22 cellular contexts compared by ENCODE assay signal in genomic region chr2:68086166-68086565, GRCh38. TPM values are rescaled to one million over a fixed set of nuclear protein-coding genes. Genes with fewer than 3 reads are reported as not detected.
DNase-seq lines count a peak whose midpoint lies in the region; ATAC-seq, FAIRE-seq and TF ChIP-seq lines count a peak whose summit lies in the region.
"Had no signal": no experiment of that assay in that cellular context is flagged by ENCODE, and none has a peak within 500 bp of the region (broad histone marks: within the 10 kb centered on the region; RNA-seq: fewer than 3 reads in every experiment).

No MANE protein-coding gene starts in this region.

- H3K27me3 ChIP-seq in GM12878 (replicated peaks in 1 of 2; ENCODE audit: control insufficient read depth in 2 of 2, insufficient read depth in 2 of 2, low read length in 1 of 2) (no peaks in the 10 kb centered on the region), GM23248 (replicated peaks; ENCODE audit: insufficient read depth) (0 out of 2 replicates have a peak, but pooled peaks cover 6% of the 10 kb centered on the region), small intestine (ENCODE audit: control insufficient read depth in 2 of 2, insufficient read depth in 2 of 2, low read length in 2 of 2) (no peaks in the 10 kb centered on the region)
- H3K27me3 ChIP-seq: Peyer's patch, SJSA1 had no signal

- no peak overlapping the region for H3K4me3 ChIP-seq in GM12878
- H3K4me3 ChIP-seq in GM23248, result no peak overlapping the region
- no peak overlapping the region for H3K4me3 ChIP-seq in small intestine (ENCODE audit: low read depth in 1 of 2, low read length in 2 of 2)
- H3K4me3 ChIP-seq: K562, Peyer's patch, SJSA1 had no signal

- H3K79me2 ChIP-seq in GM12878 (ENCODE audit: control insufficient read depth, insufficient read depth, low read length) (no peaks in the 10 kb centered on the region), GM23248 (ENCODE audit: insufficient read depth) (no peaks in the 10 kb centered on the region)

- TF ChIP-seq POLR2A in GM12891 (IDR thresholded peaks at IDR 0.05; ENCODE audit: low read depth, low read length) (no peak), GM12878 (IDR thresholded peaks at IDR 0.05; ENCODE audit: low read depth, low read length) (no peak)

- intact Hi-C loops in GM12878 (cut with micrococcal nuclease; ENCODE audit: unreplicated experiment), result no loop called here

- no TSS peak for BruUV-seq in GM12878 (replicated peaks; lab: Mats Ljungman, UMichigan)

- WGBS in GM12878 (ENCODE audit: insufficient coverage, insufficient replicate concordance, low lambda C conversion rate, missing lambda C conversion rate), result 44% methylated on average over 4 of the region's 4 CpGs
- WGBS in GM23248 (ENCODE audit: low coverage in 1 of 2, low lambda C conversion rate in 2 of 2, missing lambda C conversion rate in 2 of 2), 2 experiments, result 52 to 65% methylated on average over 4 of the region's 4 CpGs
- WGBS in small intestine, 3 donors, result 76 to 80% (median 77%) methylated on average over 4 of the region's 4 CpGs

- DNase-seq in GM12891 (ENCODE audit: insufficient read length, low spot score) (no peak), GM12878 (ENCODE audit: low read depth, low spot score) (no peak), frontal cortex (ENCODE audit: low spot score in 2 of 2) (no peak), GM23248 (no peak), small intestine (no peak)
- no peak for DNase-seq in activated CD4-positive, CD25-positive, alpha-beta regulatory T cell treated with anti-CD3 and anti-CD28 coated beads, Interleukin-2, amount 50 U/mL, for 72 hours
- DNase-seq: Calu3; CD8-positive, alpha-beta memory T cell; DMS153; NCI-H1092; NCI-H1436; NCI-H187 treated with DMSO at 0.1 percent for 48 hours; Peyer's patch had no signal

- SMC1A ChIA-PET in GM12878 (lab: Charles Lee; ENCODE audit: uncharacterized antibody, unreplicated experiment), result interaction anchor here (1.3 kb wide), 1 partner anchor 16 kb away, joined by 3 read pairs; no protein-coding TSS in a partner anchor

- H3K27ac ChIP-seq in GM12878 (ENCODE audit: control insufficient read depth, insufficient read depth) (no peak overlapping the region), GM23248 (no peak overlapping the region), small intestine (ENCODE audit: low read depth in 1 of 2, low read length in 1 of 2) (no peak overlapping the region)
- H3K27ac ChIP-seq: C4-2B, Peyer's patch, SJSA1 had no signal

- peak; percentile 92 for FAIRE-seq in GM12891 (lab: Jason Lieb, UNC)
- FAIRE-seq in GM12878 (lab: Jason Lieb, UNC), result no peak
- no peak for FAIRE-seq in frontal cortex (lab: Jason Lieb, UNC)
- no peak for FAIRE-seq in small intestine (lab: Jason Lieb, UNC)
- FAIRE-seq: A204.1, H54, HepG2, K562 had no signal

- ATAC-seq in GM21529 (IDR thresholded peaks at IDR 0.05; ENCODE audit: unreplicated experiment) (peak; percentile 54), HG02852 (IDR thresholded peaks at IDR 0.05; ENCODE audit: unreplicated experiment) (peak; percentile 61), GM12878 (no peak)
- ATAC-seq: HepG2, K562, Right ventricle myocardium inferior had no signal

- no peak overlapping the region for H3K9ac ChIP-seq in GM12878 (ENCODE audit: control insufficient read depth, insufficient read depth, low read length)
- no peak overlapping the region for H3K9ac ChIP-seq in GM23248

- in situ Hi-C loops in GM12878 (cut with MboI), result no loop called here
- in situ Hi-C loops in GM23248 (cut with MboI), result no loop called here

- POLR2A ChIA-PET in GM12878 (lab: Charles Lee), result no interaction called here

- H3K4me2 ChIP-seq in GM12878 (ENCODE audit: control insufficient read depth, insufficient read depth), result no peak overlapping the region
- no peak overlapping the region for H3K4me2 ChIP-seq in GM23248 (ENCODE audit: unreplicated experiment)

- H3K9me3 ChIP-seq in GM12878 (replicated peaks; ENCODE audit: control insufficient read depth, insufficient read depth, low read length) (no peaks in the 10 kb centered on the region), GM23248 (ENCODE audit: low read depth) (no peaks in the 10 kb centered on the region), small intestine (ENCODE audit: control insufficient read depth, low read depth) (no peaks in the 10 kb centered on the region)
- H3K9me3 ChIP-seq: Peyer's patch, SJSA1 had no signal

- H3F3A ChIP-seq in GM23248 (ENCODE audit: insufficient read depth), result no peaks in the 10 kb centered on the region

- H2AFZ ChIP-seq in GM12878 (ENCODE audit: control insufficient read depth, low read depth, low read length), result no peak overlapping the region
- no peak overlapping the region for H2AFZ ChIP-seq in GM23248

- RAD21 ChIA-PET in GM12878 (lab: Charles Lee; ENCODE audit: unreplicated experiment), result no interaction called here

- H3K36me3 ChIP-seq in GM12878 (ENCODE audit: control insufficient read depth in 2 of 2, insufficient read depth in 2 of 2, low read length in 1 of 2) (no peaks in the 10 kb centered on the region), GM23248 (ENCODE audit: low read depth) (no peaks in the 10 kb centered on the region), small intestine (ENCODE audit: control insufficient read depth in 2 of 2, insufficient read depth in 2 of 2, low read length in 2 of 2) (no peaks in the 10 kb centered on the region)
- H3K36me3 ChIP-seq: Peyer's patch, SJSA1 had no signal

- peaks cover 14% of the 10 kb centered on the region for H3K4me1 ChIP-seq in GM12878 (ENCODE audit: control insufficient read depth, insufficient read depth, low read length)
- H3K4me1 ChIP-seq in GM23248 (ENCODE audit: insufficient read depth), result no peaks in the 10 kb centered on the region
- H3K4me1 ChIP-seq in small intestine (ENCODE audit: control insufficient read depth in 2 of 2, insufficient read depth in 1 of 2, low read depth in 1 of 2, low read length in 1 of 2), result no peaks in the 10 kb centered on the region
- H3K4me1 ChIP-seq: Peyer's patch, SJSA1 had no signal

- CTCF ChIA-PET in GM12878 (lab: Yijun Ruan, JAX), result interaction anchor here (2.3 kb wide), 1 partner anchor 24 kb away, joined by 7 read pairs; no protein-coding TSS in a partner anchor

- TF ChIP-seq RAD21 in GM12878 (IDR thresholded peaks at IDR 0.05; ENCODE audit: insufficient read depth, low read depth, low read length), result no peak

- no peaks in the 10 kb centered on the region for H3K9me2 ChIP-seq in GM23248 (ENCODE audit: insufficient read depth)

- no peak for TF ChIP-seq EP300 in GM12878 (IDR thresholded peaks at IDR 0.05; ENCODE audit: borderline replicate concordance in 1 of 2, control insufficient read depth in 1 of 2, low read depth in 2 of 2, low read length in 2 of 2)

- no peak for TF ChIP-seq CTCF in GM12878 (IDR thresholded peaks at IDR 0.05 in 2 of 3, conservative IDR thresholded peaks at IDR 0.05 in 1 of 3; ENCODE audit: control insufficient read depth in 2 of 3, extremely low read depth in 1 of 3, insufficient read depth in 1 of 3, low read depth in 3 of 3, low read length in 3 of 3)

- H4K20me1 ChIP-seq in GM12878 (ENCODE audit: control insufficient read depth, insufficient read depth), result no peaks in the 10 kb centered on the region
- no peaks in the 10 kb centered on the region for H4K20me1 ChIP-seq in GM23248 (ENCODE audit: insufficient read depth)

TF ChIP-seq in GM12891, 5 proteins besides CTCF, POLR2A, EP300 and RAD21:
- TF ChIP-seq PAX5 (IDR thresholded peaks at IDR 0.05; ENCODE audit: insufficient read depth, low read length, severe bottlenecking) (no peak), TAF1 (IDR thresholded peaks at IDR 0.05; ENCODE audit: low read depth, low read length) (no peak), POLR2AphosphoS5 (IDR thresholded peaks at IDR 0.05; ENCODE audit: low read depth, low read length) (no peak)

TF ChIP-seq in GM12878, 131 proteins besides CTCF, POLR2A, EP300 and RAD21 (continues in another document):
- TF ChIP-seq BMI1 (IDR thresholded peaks at IDR 0.05; ENCODE audit: borderline replicate concordance) (no peak), RUNX3 (IDR thresholded peaks at IDR 0.05; ENCODE audit: low read length) (peak; percentile 28; the same call in 1 of the 2 replicates)

RNA-seq across cellular contexts. Expression of gene C1D, which starts 23.4 kb away (rescaled TPM):
- polyA plus RNA-seq in GM12891 (2012; ENCODE audit: low read depth, missing spikeins), result 33.5 TPM
- total RNA-seq in GM12878 (2013; cell fraction: nucleolus; rRNA removed), result 16.7 and 20.4 TPM in 2 replicates
- total RNA-seq in GM12878 (2014; rRNA removed), result 26.1 and 38.4 TPM in 2 replicates
- 41.1 and 43.1 TPM in 2 replicates for total RNA-seq in GM12878 (2014; rRNA removed; fragmentation: Illumina TruSeq; extraction: Trizol)
- total RNA-seq in GM12878 (2021), result 18.9 and 20.2 TPM in 2 replicates
- 26.3 TPM for polyA plus RNA-seq in GM12878 (2011; ENCODE audit: low read depth)
- 60.4 and 115 TPM in 2 replicates for polyA plus RNA-seq in GM12878 (2011; rRNA removed)
- 14.4 and 14.7 TPM in 2 replicates for polyA plus RNA-seq in GM12878 (2011; cell fraction: cytosol; rRNA removed)
- 15.6 and 20.6 TPM in 2 replicates for polyA plus RNA-seq in GM12878 (2011; cell fraction: nucleus; rRNA removed)
- 29.9 and 31.0 TPM in 2 replicates for polyA plus RNA-seq in GM12878 (2012)
- polyA plus RNA-seq in GM12878 (2014; fragmentation: Illumina TruSeq; extraction: Trizol), result 57.8 and 66.9 TPM in 2 replicates
- 100 to 1,000 TPM; 150 to 152 TPM for polyA plus RNA-seq in GM12878 (2014; fragmentation: Nextera tagmentation; extraction: Ambion mirVana)
- 27.3 and 43.5 TPM in 2 replicates for polyA plus RNA-seq in GM12878 (2014; rRNA removed)
- polyA plus RNA-seq in GM12878 (2016; fragmentation: Nextera tagmentation; extraction: Ambion mirVana), result 100 to 1,000 TPM in 1 of 2 experiments, 10 to 100 TPM in 1; 94.2 to 107 TPM
- polyA minus RNA-seq in GM12878 (2011; rRNA and poly(A)+ RNA removed), result 5.7 and 6.4 TPM in 2 replicates
- 4.4 and 4.6 TPM in 2 replicates for polyA minus RNA-seq in GM12878 (2011; cell fraction: cytosol; rRNA and poly(A)+ RNA removed)
- 2.7 and 4.5 TPM in 2 replicates for polyA minus RNA-seq in GM12878 (2011; cell fraction: nucleus; rRNA and poly(A)+ RNA removed)
- total RNA-seq in frontal cortex, result 21.2 TPM
- 48.3 and 65.3 TPM in 2 replicates for total RNA-seq in GM23248 (2014; rRNA removed; shearing (Covaris generic))
- 28.6 and 32.5 TPM in 2 replicates for polyA plus RNA-seq in GM23248 (2016; fragmentation: Nextera tagmentation; extraction: Ambion mirVana)
- polyA plus RNA-seq in small intestine, result 10 to 100 TPM; 27.1 to 29.7 (median 27.6) TPM
